1 cellular context compared by ENCODE assay signal in genomic region chr1:172532700-172533510, GRCh38.
A peak's percentile ranks its signal among the peaks of the same experiment; 100 is the strongest.
TF ChIP-seq lines count a peak whose summit lies in the region.

Gene SUCO (plus strand): TSS chr1:172533150. CDS start chr1:172533436, 286 bp downstream.

TF ChIP-seq in HepG2, 621 proteins besides CTCF, POLR2A, EP300 and RAD21 (continued from another document and continues in another):
- TF ChIP-seq IRF1 (CRISPR knock-in tag; IDR thresholded peaks at IDR 0.05; ENCODE audit: low read depth), result no peak
- TF ChIP-seq ZNF281 (CRISPR knock-in tag; IDR thresholded peaks at IDR 0.05; ENCODE audit: borderline replicate concordance), result no peak; the same call in 1 of the 2 replicates
- TF ChIP-seq ZNF10 (CRISPR knock-in tag; IDR thresholded peaks at IDR 0.05; ENCODE audit: borderline replicate concordance, low read depth), result no peak
- TF ChIP-seq TIGD3 (CRISPR knock-in tag; IDR thresholded peaks at IDR 0.05; ENCODE audit: borderline replicate concordance), result peak; percentile 23; the same call in 1 of the 2 replicates
- no peak for TF ChIP-seq ZNF34 (CRISPR knock-in tag; IDR thresholded peaks at IDR 0.05; ENCODE audit: borderline replicate concordance)
- TF ChIP-seq CERS6 (CRISPR knock-in tag; IDR thresholded peaks at IDR 0.05), result no peak
- no peak for TF ChIP-seq ZNF468 (CRISPR knock-in tag; IDR thresholded peaks at IDR 0.05)
- peak; percentile 31; the same call in 1 of the 2 replicates for TF ChIP-seq CBX5 (CRISPR knock-in tag; IDR thresholded peaks at IDR 0.05; ENCODE audit: borderline replicate concordance)
- TF ChIP-seq NCOR1 (IDR thresholded peaks at IDR 0.05; ENCODE audit: borderline replicate concordance, low read length), result no peak
- no peak for TF ChIP-seq AKNA (CRISPR knock-in tag; IDR thresholded peaks at IDR 0.05; ENCODE audit: borderline replicate concordance)
- no peak for TF ChIP-seq MIER3 (CRISPR knock-in tag; IDR thresholded peaks at IDR 0.05; ENCODE audit: borderline replicate concordance)
- TF ChIP-seq REST (IDR thresholded peaks at IDR 0.05; ENCODE audit: borderline replicate concordance in 1 of 2, low read depth in 1 of 2, low read length in 2 of 2), result no peak; a peak in 1 of 4 replicates
- peak; percentile 87 for TF ChIP-seq YEATS4 (CRISPR knock-in tag; IDR thresholded peaks at IDR 0.05; ENCODE audit: borderline replicate concordance)
- TF ChIP-seq ZNF629 (CRISPR knock-in tag; conservative IDR thresholded peaks at IDR 0.05), result no peak
- TF ChIP-seq PHF5A (CRISPR knock-in tag; IDR thresholded peaks at IDR 0.05; ENCODE audit: low read depth, unreplicated experiment), result no peak
- TF ChIP-seq ZMAT5 (CRISPR knock-in tag; IDR thresholded peaks at IDR 0.05; ENCODE audit: borderline replicate concordance, low read depth), result no peak
- TF ChIP-seq NFE2L1 (CRISPR knock-in tag; IDR thresholded peaks at IDR 0.05; ENCODE audit: borderline replicate concordance), result no peak
- TF ChIP-seq ZMYM3 (CRISPR knock-in tag; IDR thresholded peaks at IDR 0.05), result no peak
- TF ChIP-seq SIX1 (CRISPR knock-in tag; IDR thresholded peaks at IDR 0.05; ENCODE audit: borderline replicate concordance), result no peak
- no peak for TF ChIP-seq HMGA1 (CRISPR knock-in tag; conservative IDR thresholded peaks at IDR 0.05)
- no peak for TF ChIP-seq MTA3 (CRISPR knock-in tag; IDR thresholded peaks at IDR 0.05)
- no peak for TF ChIP-seq YEATS2 (CRISPR knock-in tag; IDR thresholded peaks at IDR 0.05; ENCODE audit: borderline replicate concordance)
- peak; percentile 48; the same call in 1 of the 2 replicates for TF ChIP-seq SPEN (CRISPR knock-in tag; IDR thresholded peaks at IDR 0.05; ENCODE audit: low read depth)
- peak; percentile 64 for TF ChIP-seq PHF20 (CRISPR knock-in tag; IDR thresholded peaks at IDR 0.05)
- TF ChIP-seq ZC3H4 (CRISPR knock-in tag; IDR thresholded peaks at IDR 0.05; ENCODE audit: borderline replicate concordance), result no peak
- TF ChIP-seq FOSL1 (CRISPR knock-in tag; IDR thresholded peaks at IDR 0.05; ENCODE audit: borderline replicate concordance), result no peak
- TF ChIP-seq CEBPZ (IDR thresholded peaks at IDR 0.05; ENCODE audit: low read length), result no peak
- TF ChIP-seq HNRNPH1 (optimal IDR thresholded peaks at IDR 0.05; ENCODE audit: low read depth, low read length), result no peak
- no peak for TF ChIP-seq SATB2 (CRISPR knock-in tag; IDR thresholded peaks at IDR 0.05)
- peak; percentile 3; the same call in 1 of the 2 replicates for TF ChIP-seq PHF21A (CRISPR knock-in tag; IDR thresholded peaks at IDR 0.05)
- TF ChIP-seq ONECUT2 (CRISPR knock-in tag; IDR thresholded peaks at IDR 0.05), result no peak
- no peak for TF ChIP-seq MBD4 (IDR thresholded peaks at IDR 0.05; ENCODE audit: borderline replicate concordance, low read length)
- TF ChIP-seq ZNF138 (CRISPR knock-in tag; IDR thresholded peaks at IDR 0.05; ENCODE audit: low read depth), result no peak
- TF ChIP-seq WIZ (CRISPR knock-in tag; IDR thresholded peaks at IDR 0.05), result no peak
- peak in 1 of 2 experiments; percentile 79; a peak in 2 of 4 replicates for TF ChIP-seq KLF16 (CRISPR knock-in tag; IDR thresholded peaks at IDR 0.05)
- TF ChIP-seq SMAD1 (CRISPR knock-in tag; IDR thresholded peaks at IDR 0.05; ENCODE audit: borderline replicate concordance, low read depth), result no peak; the same call in 1 of the 2 replicates
- no peak for TF ChIP-seq MLX (CRISPR knock-in tag; IDR thresholded peaks at IDR 0.05)
